Comparison of ENCODE assay signal across 16 cellular contexts in the genomic region with DNA sequence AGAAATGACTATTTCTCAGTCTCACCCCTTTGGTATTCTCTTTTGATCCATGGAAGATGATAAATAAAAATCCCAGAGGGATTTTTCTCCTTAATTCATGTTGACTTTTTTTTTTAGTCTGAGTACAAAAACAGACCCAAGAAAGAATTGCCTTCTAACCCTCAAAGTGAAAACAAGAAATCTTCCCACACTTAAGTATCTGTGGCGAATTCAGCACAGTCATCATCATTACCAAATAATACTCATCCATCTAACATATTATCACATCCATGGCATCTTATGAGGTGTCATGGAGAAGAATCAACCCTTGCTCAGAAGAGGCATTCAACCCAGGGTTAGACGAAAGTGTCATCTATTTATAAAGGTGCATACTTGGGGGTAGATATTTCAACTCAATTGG.
"Had no signal": no experiment of that assay in that cellular context is flagged by ENCODE, and none has a peak within 500 bp of the region (broad histone marks: within the 10 kb centered on the region; RNA-seq: fewer than 3 reads in every experiment).

No MANE protein-coding gene starts in this region.

- H3K36me3 Mint-ChIP-seq: activated naive CD4-positive, alpha-beta T cell treated with anti-CD3 and anti-CD28 coated beads, Interleukin-2, amount 10 ng/mL, durations not matched to agents 7 days and 5 days; mesothelial cell of epicardium had no signal

- H3K9me3 ChIP-seq: adrenal gland, pancreas, thyroid gland had no signal

- H3K27me3 ChIP-seq: pancreas, thyroid gland had no signal

- H3K4me1 ChIP-seq: adrenal gland, pancreas, thyroid gland had no signal

- H3K36me3 ChIP-seq: adrenal gland, pancreas, thyroid gland had no signal

- H3K27ac Mint-ChIP-seq: activated CD4-positive, alpha-beta T cell treated with anti-CD3 and anti-CD28 coated beads, Interleukin-2, amount 10 ng/mL, durations not matched to agents 7 days and 5 days; activated naive CD4-positive, alpha-beta T cell treated with anti-CD3 and anti-CD28 coated beads, Interleukin-2, amount 10 ng/mL, durations not matched to agents 7 days and 5 days; activated T-helper 2 cell treated with anti-CD3 and anti-CD28 coated beads, Interferon-gamma antibody, Interleukin-2, Interleukin-4, amounts not matched to agents 10 μg/mL and 5 μg/mL and 100 μg/mL, durations not matched to agents 14 hours and 24 hours and 36 hours; mesothelial cell of epicardium; T-helper 17 cell had no signal

- H3K9me3 Mint-ChIP-seq: activated CD4-positive, alpha-beta T cell treated with anti-CD3 and anti-CD28 coated beads, Interleukin-2, amount 10 ng/mL, durations not matched to agents 7 days and 5 days; activated naive CD4-positive, alpha-beta T cell treated with anti-CD3 and anti-CD28 coated beads, Interleukin-2, amount 10 ng/mL, durations not matched to agents 7 days and 5 days; activated T-helper 2 cell treated with anti-CD3 and anti-CD28 coated beads, Interferon-gamma antibody, Interleukin-2, Interleukin-4, amounts not matched to agents 10 μg/mL and 5 μg/mL and 100 μg/mL, durations not matched to agents 14 hours and 24 hours and 36 hours; mesothelial cell of epicardium had no signal

- DNase-seq: activated CD4-positive, alpha-beta T cell treated with anti-CD3 and anti-CD28 coated beads, Interleukin-2, amount 10 ng/mL, durations not matched to agents 7 days and 5 days; activated CD4-positive, CD25-positive, alpha-beta regulatory T cell; activated naive CD4-positive, alpha-beta T cell treated with anti-CD3 and anti-CD28 coated beads, Interleukin-2, amount 10 ng/mL, durations not matched to agents 7 days and 5 days; activated T-cell treated with anti-CD3 and anti-CD28 coated beads for 4 hours; adrenal gland; central memory CD4-positive, alpha-beta T cell; cortex of kidney; effector CD8-positive, alpha-beta T cell; glutamatergic neuron; pancreas; retina; T-helper 17 cell; thyroid gland had no signal

- H3K27me3 Mint-ChIP-seq: activated CD4-positive, alpha-beta T cell treated with anti-CD3 and anti-CD28 coated beads, Interleukin-2, amount 10 ng/mL, durations not matched to agents 7 days and 5 days; activated naive CD4-positive, alpha-beta T cell treated with anti-CD3 and anti-CD28 coated beads, Interleukin-2, amount 10 ng/mL, durations not matched to agents 7 days and 5 days had no signal

- H3K4me3 Mint-ChIP-seq: activated CD4-positive, alpha-beta T cell treated with anti-CD3 and anti-CD28 coated beads, Interleukin-2, amount 10 ng/mL, durations not matched to agents 7 days and 5 days; activated naive CD4-positive, alpha-beta T cell treated with anti-CD3 and anti-CD28 coated beads, Interleukin-2, amount 10 ng/mL, durations not matched to agents 7 days and 5 days; mesothelial cell of epicardium; T-helper 17 cell had no signal

- H3K4me3 ChIP-seq: adrenal gland, pancreas, skin epidermis, thyroid gland had no signal

- ATAC-seq: pancreas, T-helper 17 cell had no signal

- H3K27ac ChIP-seq: pancreas had no signal

- H3K4me1 Mint-ChIP-seq: activated naive CD4-positive, alpha-beta T cell treated with anti-CD3 and anti-CD28 coated beads, Interleukin-2, amount 10 ng/mL, durations not matched to agents 7 days and 5 days; T-helper 17 cell had no signal
